ENCODE assay signal across 15 cellular contexts in genomic region chr16:56547949-56548567, GRCh38. TPM values are rescaled to one million over a fixed set of nuclear protein-coding genes. Genes with fewer than 3 reads are reported as not detected.
A peak's percentile ranks its signal among the peaks of the same experiment; 100 is the strongest.
DNase-seq lines count a peak whose midpoint lies in the region; ATAC-seq and TF ChIP-seq lines count a peak whose summit lies in the region.
"Had no signal": no experiment of that assay in that cellular context is flagged by ENCODE, and none has a peak within 500 bp of the region (broad histone marks: within the 10 kb centered on the region; RNA-seq: fewer than 3 reads in every experiment).

No MANE protein-coding gene starts in this region.

- TF ChIP-seq CTCF in fibroblast of villous mesenchyme (IDR thresholded peaks at IDR 0.05; ENCODE audit: insufficient read depth, low read depth, low read length) = no peak
- no peak for TF ChIP-seq CTCF in sigmoid colon (IDR thresholded peaks at IDR 0.05)
- TF ChIP-seq CTCF in Caco-2 (IDR thresholded peaks at IDR 0.05; ENCODE audit: insufficient read depth in 1 of 2, low read depth in 1 of 2, low read length in 1 of 2, severe bottlenecking in 1 of 2, unreplicated experiment in 1 of 2) = no peak

- no peak for TF ChIP-seq EP300 in sigmoid colon (IDR thresholded peaks at IDR 0.05)

- no peak overlapping the region for H3K9ac ChIP-seq in HUES48 (ENCODE audit: low read depth, low read length)

- DNase-seq in fibroblast of villous mesenchyme (ENCODE audit: low read depth) (peak; percentile 6), sigmoid colon (no peak), epidermal melanocyte (ENCODE audit: insufficient read length, low spot score) (no peak), Caco-2 (no peak)
- DNase-seq in activated naive CD4-positive, alpha-beta T cell treated with anti-CD3 and anti-CD28 coated beads for 36 hours = no peak
- DNase-seq: heart left ventricle, lower lobe of right lung, NCI-H1694 treated with DMSO at 0.1 percent for 48 hours had no signal

- no peaks in the 10 kb centered on the region for H3K9me3 ChIP-seq in HUES48 (ENCODE audit: control insufficient read depth, insufficient read depth, low read length)
- no peaks in the 10 kb centered on the region for H3K9me3 ChIP-seq in sigmoid colon
- no peaks in the 10 kb centered on the region for H3K9me3 ChIP-seq in Caco-2
- H3K9me3 ChIP-seq: heart left ventricle, lower lobe of right lung had no signal

- no peak for ATAC-seq in activated T-helper 17 cell treated with anti-CD3 and anti-CD28 coated beads, Interleukin-2, amount 50 U/mL, for 72 hours (replicated peaks)
- ATAC-seq: activated naive CD4-positive, alpha-beta T cell treated with anti-CD3 and anti-CD28 coated beads, Interleukin-2, amount 50 U/mL, for 72 hours; heart left ventricle; lower lobe of right lung had no signal

- H3K36me3 Mint-ChIP-seq in activated T-helper 17 cell treated with anti-CD3 and anti-CD28 coated beads, Interleukin-2, amount 50 U/mL, for 72 hours (ENCODE audit: low read depth) = no peaks in the 10 kb centered on the region
- H3K36me3 Mint-ChIP-seq in activated naive CD4-positive, alpha-beta T cell treated with anti-CD3 and anti-CD28 coated beads for 36 hours (ENCODE audit: low read depth) = no peaks in the 10 kb centered on the region
- no peaks in the 10 kb centered on the region for H3K36me3 Mint-ChIP-seq in Caco-2 (ENCODE audit: insufficient read depth, unreplicated experiment)
- H3K36me3 Mint-ChIP-seq: activated naive CD4-positive, alpha-beta T cell treated with anti-CD3 and anti-CD28 coated beads, Interleukin-2, amount 50 U/mL, for 72 hours had no signal

- peaks cover 12% of the 10 kb centered on the region for H3K4me1 Mint-ChIP-seq in activated T-helper 17 cell treated with anti-CD3 and anti-CD28 coated beads, Interleukin-2, amount 50 U/mL, for 72 hours
- H3K4me1 Mint-ChIP-seq in activated naive CD4-positive, alpha-beta T cell treated with anti-CD3 and anti-CD28 coated beads for 36 hours (ENCODE audit: low read depth) = peaks cover 17% of the 10 kb centered on the region
- no peaks in the 10 kb centered on the region for H3K4me1 Mint-ChIP-seq in Caco-2 (ENCODE audit: low read depth, unreplicated experiment)

- no peaks in the 10 kb centered on the region for H3K27me3 ChIP-seq in HUES48 (ENCODE audit: control insufficient read depth, insufficient read depth, low read length)
- H3K27me3 ChIP-seq in sigmoid colon = no peaks in the 10 kb centered on the region
- no peaks in the 10 kb centered on the region for H3K27me3 ChIP-seq in Caco-2 (replicated peaks; ENCODE audit: control insufficient read depth, insufficient read depth, low read length)
- H3K27me3 ChIP-seq: heart left ventricle had no signal

- H3K4me1 ChIP-seq in HUES48 (ENCODE audit: control insufficient read depth, insufficient read depth, low read length) (peaks cover 23% of the 10 kb centered on the region), sigmoid colon (peaks cover 0 to 19% (median 15%) of the 10 kb centered on the region in 4 donors), Caco-2 (no peaks in the 10 kb centered on the region)

- H3K27ac Mint-ChIP-seq in activated T-helper 17 cell treated with anti-CD3 and anti-CD28 coated beads, Interleukin-2, amount 50 U/mL, for 72 hours = peak overlapping the region; percentile 85
- no peak overlapping the region for H3K27ac Mint-ChIP-seq in activated naive CD4-positive, alpha-beta T cell treated with anti-CD3 and anti-CD28 coated beads for 36 hours
- no peak overlapping the region for H3K27ac Mint-ChIP-seq in Caco-2 (ENCODE audit: unreplicated experiment)
- H3K27ac Mint-ChIP-seq: activated naive CD4-positive, alpha-beta T cell treated with anti-CD3 and anti-CD28 coated beads, Interleukin-2, amount 50 U/mL, for 72 hours; dendritic cell treated with granulocyte-macrophage colony-stimulating factor and Interleukin-4, amounts not matched to agents 40 ng/mL and 50 ng/mL, for 4 days had no signal

- no TSS peak for BruUV-seq in Caco-2 (replicated peaks; lab: Mats Ljungman, UMichigan)

- H3K27ac ChIP-seq in HUES48 (ENCODE audit: low read depth, low read length) (peak overlapping the region; percentile 98), sigmoid colon (peak overlapping the region; percentile 22 to 54 (median 30))
- H3K27ac ChIP-seq: lower lobe of right lung had no signal

- H3K36me3 ChIP-seq in HUES48 (ENCODE audit: control insufficient read depth, insufficient read depth, low read length) = no peaks in the 10 kb centered on the region
- no peaks in the 10 kb centered on the region for H3K36me3 ChIP-seq in sigmoid colon
- no peaks in the 10 kb centered on the region for H3K36me3 ChIP-seq in Caco-2 (ENCODE audit: control insufficient read depth, insufficient read depth, low read length)
- H3K36me3 ChIP-seq: heart left ventricle, lower lobe of right lung had no signal

- intact Hi-C loops in sigmoid colon (cut with DNase I) = no loop called here
- intact Hi-C loops in activated naive CD4-positive, alpha-beta T cell treated with anti-CD3 and anti-CD28 coated beads for 36 hours (cut with micrococcal nuclease) = no loop called here
- intact Hi-C loops in Caco-2 (cut with micrococcal nuclease; ENCODE audit: unreplicated experiment) = no loop called here

- peaks cover 7% of the 10 kb centered on the region for H3K27me3 Mint-ChIP-seq in activated T-helper 17 cell treated with anti-CD3 and anti-CD28 coated beads, Interleukin-2, amount 50 U/mL, for 72 hours
- H3K27me3 Mint-ChIP-seq in activated naive CD4-positive, alpha-beta T cell treated with anti-CD3 and anti-CD28 coated beads for 36 hours (ENCODE audit: low read depth) = no peaks in the 10 kb centered on the region
- peaks cover 12% of the 10 kb centered on the region for H3K27me3 Mint-ChIP-seq in Caco-2 (ENCODE audit: insufficient read depth, unreplicated experiment)

- H3K9me3 Mint-ChIP-seq in activated T-helper 17 cell treated with anti-CD3 and anti-CD28 coated beads, Interleukin-2, amount 50 U/mL, for 72 hours = no peaks in the 10 kb centered on the region
- no peaks in the 10 kb centered on the region for H3K9me3 Mint-ChIP-seq in activated naive CD4-positive, alpha-beta T cell treated with anti-CD3 and anti-CD28 coated beads for 36 hours
- H3K9me3 Mint-ChIP-seq in Caco-2 (ENCODE audit: unreplicated experiment) = no peaks in the 10 kb centered on the region
- H3K9me3 Mint-ChIP-seq: activated naive CD4-positive, alpha-beta T cell treated with anti-CD3 and anti-CD28 coated beads, Interleukin-2, amount 50 U/mL, for 72 hours; dendritic cell treated with granulocyte-macrophage colony-stimulating factor and Interleukin-4, amounts not matched to agents 40 ng/mL and 50 ng/mL, for 4 days had no signal

- no peak for TF ChIP-seq POLR2A in sigmoid colon (IDR thresholded peaks at IDR 0.05)

- CTCF ChIA-PET in activated naive CD4-positive, alpha-beta T cell treated with anti-CD3 and anti-CD28 coated beads for 36 hours (lab: Charles Lee) = interaction anchor here (1.2 to 2.1 kb wide), 3 partner anchors 29 to 154 kb away, joined by 3 to 8 read pairs (median 5); no protein-coding TSS in a partner anchor
- CTCF ChIA-PET in Caco-2 (lab: Charles Lee) = no interaction called here

- no peak overlapping the region for H3K4me3 Mint-ChIP-seq in activated T-helper 17 cell treated with anti-CD3 and anti-CD28 coated beads, Interleukin-2, amount 50 U/mL, for 72 hours
- H3K4me3 Mint-ChIP-seq in activated naive CD4-positive, alpha-beta T cell treated with anti-CD3 and anti-CD28 coated beads for 36 hours = no peak overlapping the region
- no peak overlapping the region for H3K4me3 Mint-ChIP-seq in Caco-2 (ENCODE audit: unreplicated experiment)
- H3K4me3 Mint-ChIP-seq: dendritic cell treated with granulocyte-macrophage colony-stimulating factor and Interleukin-4, amounts not matched to agents 40 ng/mL and 50 ng/mL, for 4 days had no signal

- WGBS in sigmoid colon, 2 donors = 81 to 90% methylated on average over 4 of the region's 4 CpGs

- H3K4me3 ChIP-seq in HUES48 (ENCODE audit: low read depth, low read length) (peak overlapping the region; percentile 27; the same call in 1 of the 2 replicates), fibroblast of villous mesenchyme (ENCODE audit: low read depth, low read length) (no peak overlapping the region), sigmoid colon (no peak overlapping the region), Caco-2 (ENCODE audit: low read depth, low read length) (no peak overlapping the region)
- H3K4me3 ChIP-seq: heart left ventricle, lower lobe of right lung had no signal

- POLR2A ChIA-PET in Caco-2 (lab: Charles Lee) = interaction anchor here (0.7 kb wide), 1 partner anchor 100 kb away, joined by 7 read pairs; no protein-coding TSS in a partner anchor

RNA-seq across cellular contexts. Expression of gene MT4, which starts 16.8 kb away (rescaled TPM):
- total RNA-seq in activated T-helper 17 cell treated with anti-CD3 and anti-CD28 coated beads, Interleukin-2, amount 50 U/mL, for 72 hours = not detected
- total RNA-seq in fibroblast of villous mesenchyme (not detected in 2 replicates), sigmoid colon (not detected), Caco-2 (2022) (not detected in 2 replicates)
- not detected for polyA plus RNA-seq in sigmoid colon
- not detected for total RNA-seq in activated naive CD4-positive, alpha-beta T cell treated with anti-CD3 and anti-CD28 coated beads for 36 hours
- total RNA-seq: activated CD8-positive, alpha-beta memory T cell treated with anti-CD3 and anti-CD28 coated beads for 36 hours; activated naive CD4-positive, alpha-beta T cell treated with anti-CD3 and anti-CD28 coated beads, Interleukin-2, amount 50 U/mL, for 72 hours; heart left ventricle; HT1080; lower lobe of right lung; posterior vena cava had no signal
- polyA plus RNA-seq: heart left ventricle had no signal

RNA-seq across cellular contexts. Expression of gene BBS2, which starts 28.2 kb away (rescaled TPM):
- 10 to 100 TPM; 18.8 to 23.2 TPM for total RNA-seq in activated T-helper 17 cell treated with anti-CD3 and anti-CD28 coated beads, Interleukin-2, amount 50 U/mL, for 72 hours
- total RNA-seq in fibroblast of villous mesenchyme = 48.3 and 60.5 TPM in 2 replicates
- total RNA-seq in sigmoid colon = 10 to 100 TPM; 40.8 to 74.2 (median 48.0) TPM
- polyA plus RNA-seq in sigmoid colon = 10 to 100 TPM; 13.2 to 33.6 (median 25.7) TPM
- 10 to 100 TPM; 18.0 to 19.2 TPM for total RNA-seq in activated naive CD4-positive, alpha-beta T cell treated with anti-CD3 and anti-CD28 coated beads for 36 hours
- 25.6 and 27.7 TPM in 2 replicates for total RNA-seq in Caco-2 (2022)

RNA-seq across cellular contexts. Expression of gene MT3, which starts 41.3 kb away (rescaled TPM):
- 10 to 100 TPM in 1 of 2 donors, 1 to 10 TPM in 1; 3.0 to 73.8 TPM for total RNA-seq in activated T-helper 17 cell treated with anti-CD3 and anti-CD28 coated beads, Interleukin-2, amount 50 U/mL, for 72 hours
- total RNA-seq in fibroblast of villous mesenchyme (not detected in 2 replicates), sigmoid colon (1 to 10 TPM in 2 of 4 donors, not detected in 2; 4.3 to 9.6 TPM), Caco-2 (2022) (not detected in 2 replicates)
- polyA plus RNA-seq in sigmoid colon = 1 to 10 TPM; 3.5 to 6.0 (median 4.0) TPM
- total RNA-seq in activated naive CD4-positive, alpha-beta T cell treated with anti-CD3 and anti-CD28 coated beads for 36 hours = 1 to 10 TPM in 1 of 2 experiments, under 1 TPM in 1; 0.64 to 1.6 TPM
- total RNA-seq: HT1080, lower lobe of right lung, posterior vena cava had no signal
